8 cellular contexts compared by ENCODE assay signal in genomic region chr9:130444565-130445221, GRCh38. TPM values are rescaled to one million over a fixed set of nuclear protein-coding genes. Genes with fewer than 3 reads are reported as not detected.
DNase-seq lines count a peak whose midpoint lies in the region; ATAC-seq and TF ChIP-seq lines count a peak whose summit lies in the region.

ASS1 (plus strand) TSS chr9:130444961; CDS start chr9:130452229, 7,268 bp downstream.

- no peak within 1 kb of the TSS for H3K27ac ChIP-seq in neuronal stem cell (replicated peaks; ENCODE audit: low read length)
- peak within 1 kb of the TSS; percentile 83 to 86 (median 84) for H3K27ac ChIP-seq in transverse colon

- peaks cover 36% of the 10 kb centered on the region for H3K27me3 Mint-ChIP-seq in activated T-cell treated with anti-CD3 and anti-CD28 coated beads, Interleukin-2, amount 50 U/mL, for 4 hours (ENCODE audit: low read depth)

- H3K4me2 ChIP-seq in neuronal stem cell (ENCODE audit: insufficient read depth, low read length, poor library complexity, severe bottlenecking): peak within 1 kb of the TSS; percentile 96

- H3K9me3 Mint-ChIP-seq in activated T-cell treated with anti-CD3 and anti-CD28 coated beads, Interleukin-2, amount 50 U/mL, for 4 hours: peaks cover 13% of the 10 kb centered on the region

- peaks cover 19 to 27% of the 10 kb centered on the region in 2 donors for H3K4me1 ChIP-seq in neuronal stem cell (ENCODE audit: control insufficient read depth in 2 of 2, insufficient read depth in 1 of 2, low read depth in 1 of 2, low read length in 2 of 2)
- H3K4me1 ChIP-seq in transverse colon: peaks cover 20 to 40% (median 32%) of the 10 kb centered on the region in 4 donors

- peak within 1 kb of the TSS; percentile 88 for H2AFZ ChIP-seq in neuronal stem cell (ENCODE audit: low read length)

- peak; percentile 89 for TF ChIP-seq POLR2A in transverse colon (IDR thresholded peaks at IDR 0.05)

- H2BK120ac ChIP-seq in neuronal stem cell (ENCODE audit: low read depth, low read length): peak within 1 kb of the TSS; percentile 43

- H3K4me1 Mint-ChIP-seq in activated T-cell treated with anti-CD3 and anti-CD28 coated beads, Interleukin-2, amount 50 U/mL, for 4 hours (ENCODE audit: low read depth): peaks cover 3% of the 10 kb centered on the region

- TF ChIP-seq CTCF in fibroblast of villous mesenchyme (IDR thresholded peaks at IDR 0.05; ENCODE audit: insufficient read depth, low read depth, low read length) (no peak), transverse colon (IDR thresholded peaks at IDR 0.05) (no peak)

- no peaks in the 10 kb centered on the region for H3K36me3 Mint-ChIP-seq in activated T-cell treated with anti-CD3 and anti-CD28 coated beads, Interleukin-2, amount 50 U/mL, for 4 hours (ENCODE audit: insufficient read depth)

- peak; percentile 79 to 91 for ATAC-seq in activated T-cell treated with anti-CD3 and anti-CD28 coated beads, Interleukin-2, amount 50 U/mL, for 4 hours
- ATAC-seq in HG02642 (IDR thresholded peaks at IDR 0.05; ENCODE audit: poor library complexity, unreplicated experiment) (no peak), GM21390 (IDR thresholded peaks at IDR 0.05; ENCODE audit: unreplicated experiment) (no peak)

- TF ChIP-seq EP300 in transverse colon (IDR thresholded peaks at IDR 0.05; ENCODE audit: low read depth): no peak

- H3K4ac ChIP-seq in neuronal stem cell (ENCODE audit: low read length): peak within 1 kb of the TSS; percentile 70

- no peaks in the 10 kb centered on the region for H3K79me1 ChIP-seq in neuronal stem cell (ENCODE audit: low read depth, low read length)

- H3K4me3 ChIP-seq in fibroblast of villous mesenchyme (ENCODE audit: low read depth, low read length) (peak within 1 kb of the TSS; percentile 70), neuronal stem cell (ENCODE audit: low read length in 2 of 2) (peak within 1 kb of the TSS; percentile 35 to 80), transverse colon (peak within 1 kb of the TSS; percentile 37 to 61 (median 54))

- peak within 1 kb of the TSS; percentile 32 for H4K8ac ChIP-seq in neuronal stem cell (ENCODE audit: low read depth, low read length)

- no CpG with 5 or more reads among the region's 66 CpGs for WGBS in neuronal stem cell (ENCODE audit: extremely low coverage in 2 of 2, insufficient read length in 2 of 2, insufficient replicate concordance in 1 of 2), 2 donors
- WGBS in transverse colon (ENCODE audit: low coverage in 1 of 2), 2 donors: 0% methylated on average over 28 of the region's 66 CpGs; no CpG with 5 or more reads in 1 of the 2 donors

- H3K4me3 Mint-ChIP-seq in activated T-cell treated with anti-CD3 and anti-CD28 coated beads, Interleukin-2, amount 50 U/mL, for 4 hours: peak within 1 kb of the TSS; percentile 45

- intact Hi-C loops in transverse colon (cut with DNase I; ENCODE audit: low total_unique reads): no loop called here

- peak within 1 kb of the TSS; percentile 25 for H3K23ac ChIP-seq in neuronal stem cell (ENCODE audit: low read depth, low read length, poor library complexity)

- H3K18ac ChIP-seq in neuronal stem cell (ENCODE audit: low read length): peak within 1 kb of the TSS; percentile 92

- H3K36me3 ChIP-seq in neuronal stem cell (replicated peaks in 1 of 2; ENCODE audit: control insufficient read depth in 2 of 2, insufficient read depth in 2 of 2, low read length in 2 of 2): no peaks in the 10 kb centered on the region
- H3K36me3 ChIP-seq in transverse colon: no peaks in the 10 kb centered on the region

- peak within 1 kb of the TSS; percentile 40 for H2AK5ac ChIP-seq in neuronal stem cell (ENCODE audit: low read depth, low read length)

- H2BK5ac ChIP-seq in neuronal stem cell (ENCODE audit: low read length): peak within 1 kb of the TSS; percentile 5

- H3K9me3 ChIP-seq in neuronal stem cell (replicated peaks in 1 of 2; ENCODE audit: control insufficient read depth in 2 of 2, insufficient read depth in 1 of 2, low read depth in 1 of 2, low read length in 2 of 2) (peaks cover 3 to 4% of the 10 kb centered on the region in 2 donors), transverse colon (peaks cover 9 to 12% of the 10 kb centered on the region in 2 donors)

- DNase-seq in G401 (ENCODE audit: low spot score) (peak; percentile 21), NCI-H345 (lab: John Stamatoyannopoulos, UW) (peak; percentile 88), fibroblast of villous mesenchyme (ENCODE audit: low read depth) (no peak), neuronal stem cell (ENCODE audit: low spot score) (peak; percentile 48), transverse colon (peak; percentile 91)
- peak; percentile 51 for DNase-seq in activated T-cell treated with anti-CD3 and anti-CD28 coated beads, Interleukin-2, amount 50 U/mL, for 4 hours

- no peak within 1 kb of the TSS for H4K91ac ChIP-seq in neuronal stem cell (ENCODE audit: low read depth, low read length, poor library complexity)

- peaks cover 0 to 49% (median 13%) of the 10 kb centered on the region in 3 experiments for H3K27me3 ChIP-seq in neuronal stem cell (ENCODE audit: control insufficient read depth in 3 of 3, insufficient read depth in 3 of 3, low read depth in 1 of 3, low read length in 3 of 3)
- H3K27me3 ChIP-seq in transverse colon: peaks cover 8% of the 10 kb centered on the region

- H3K9ac ChIP-seq in neuronal stem cell (ENCODE audit: low read depth, low read length, poor library complexity): peak within 1 kb of the TSS; percentile 83

- H2BK15ac ChIP-seq in neuronal stem cell (ENCODE audit: low read length): peak within 1 kb of the TSS; percentile 94

- in situ Hi-C loops in G401 (cut with HindIII; ENCODE audit: low sequenced_read_pairs): no loop called here
- in situ Hi-C loops in transverse colon (cut with MboI; ENCODE audit: low pct_ligation_motif_present in 1 of 4, low pct_unique_long_range_greater_than_20kb in 1 of 4, low sequenced_read_pairs in 3 of 4): no loop called here

- no peak within 1 kb of the TSS for H3K14ac ChIP-seq in neuronal stem cell (ENCODE audit: low read length)

- peak within 1 kb of the TSS; percentile 67 for H2BK12ac ChIP-seq in neuronal stem cell (ENCODE audit: low read length)

RNA-seq across cellular contexts. Expression of gene ASS1, which starts in this region (rescaled TPM):
- 0.31 and 2.8 TPM in 2 replicates for total RNA-seq in G401 (2014; rRNA removed; shearing (Covaris generic))
- 1 to 10 TPM; 1.4 to 2.6 (median 2.6) TPM for total RNA-seq in activated T-cell treated with anti-CD3 and anti-CD28 coated beads, Interleukin-2, amount 50 U/mL, for 4 hours
- total RNA-seq in fibroblast of villous mesenchyme: 88.3 and 230 TPM in 2 replicates
- 19.7 TPM for polyA plus RNA-seq in neuronal stem cell (2013, experiment 1 of 2)
- 19.8 TPM for polyA plus RNA-seq in neuronal stem cell (2013, experiment 2 of 2)
- 100 to 1,000 TPM in 3 of 4 donors, 10 to 100 TPM in 1; 57.9 to 345 (median 266) TPM for total RNA-seq in transverse colon

Comparison
In these comparisons a context has a peak if more than half of its experiments do, and no peak if none do; other contexts are left out.
1. RNA of gene ASS1 (total RNA-seq): 57.9 to 345 TPM in transverse colon and 88.3 to 230 TPM in fibroblast of villous mesenchyme; 1.4 to 2.6 TPM in activated T-cell treated with anti-CD3 and anti-CD28 coated beads, Interleukin-2, amount 50 U/mL, for 4 hours and 0.31 to 2.8 TPM in G401; every median in the first group is over 10 times any median in the second.
2. ATAC-seq: peak in activated T-cell treated with anti-CD3 and anti-CD28 coated beads, Interleukin-2, amount 50 U/mL, for 4 hours (2 of 2); none in HG02642 (single experiment) and GM21390 (single experiment).
3. Peak in every context shown above with its lines, with median percentiles within 50 percentile points of each other: H3K4me3 ChIP-seq.